1 cellular context compared by ENCODE assay signal in the genomic region with DNA sequence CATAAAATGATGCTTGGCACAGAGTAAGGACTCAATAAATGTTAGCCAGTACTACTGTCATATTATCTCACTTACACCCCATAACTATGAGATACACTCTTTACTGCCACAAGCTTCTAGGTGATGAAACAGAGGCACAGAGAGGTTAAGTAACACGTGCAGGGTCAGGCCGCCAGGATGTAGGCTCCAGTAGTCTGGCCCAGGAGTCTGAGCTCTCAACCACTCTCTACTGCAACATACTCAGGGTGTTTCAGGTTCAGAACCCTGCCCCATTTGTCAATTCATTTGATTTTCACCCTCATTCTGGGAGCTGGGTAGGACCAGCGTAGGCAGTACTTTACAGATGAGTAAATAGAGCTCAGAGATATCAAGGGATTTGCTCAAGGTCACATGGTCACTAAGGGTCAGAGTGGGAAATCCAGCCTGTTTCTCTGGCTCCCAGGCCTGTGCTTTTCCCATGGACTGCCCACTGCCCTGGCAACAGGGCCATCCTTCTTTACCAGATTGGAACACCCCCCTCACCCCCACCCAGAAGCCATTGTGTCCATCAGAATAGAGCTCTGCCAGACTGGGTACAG.
TF ChIP-seq lines count a peak whose summit lies in the region.

No MANE protein-coding gene starts in this region.

TF ChIP-seq in IMR-90, 13 proteins besides CTCF, POLR2A, EP300 and RAD21:
- no peak for TF ChIP-seq CHD1 (IDR thresholded peaks at IDR 0.05; ENCODE audit: low read depth, low read length)
TF ChIP-seq in IMR-90: peak in this region for 0.
